36 cellular contexts compared by ENCODE assay signal in the genomic region with DNA sequence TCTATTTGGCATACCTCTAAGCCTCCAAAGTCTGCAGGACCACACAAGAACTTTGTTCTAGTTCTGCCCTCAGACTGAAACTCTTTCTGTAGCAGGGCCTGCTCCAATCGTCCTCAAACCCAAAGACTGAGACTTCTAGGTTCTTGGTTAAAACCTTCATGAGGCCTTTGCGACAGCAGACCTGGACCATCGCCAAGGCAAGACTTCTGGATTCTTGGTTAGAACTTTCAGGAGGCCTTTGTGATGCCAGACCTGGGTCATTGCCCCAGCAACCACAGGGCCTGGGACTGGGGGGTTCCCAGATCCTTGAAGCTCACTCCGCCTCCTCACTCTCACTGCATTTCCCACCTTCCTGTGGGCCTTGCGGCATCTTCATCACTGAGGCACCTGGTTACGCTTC. TPM values are rescaled to one million over a fixed set of nuclear protein-coding genes. Genes with fewer than 3 reads are reported as not detected.
"Had no signal": no experiment of that assay in that cellular context is flagged by ENCODE, and none has a peak within 500 bp of the region (broad histone marks: within the 10 kb centered on the region; RNA-seq: fewer than 3 reads in every experiment).

Gene ATP1A4 (plus strand): TSS at position 301 of the 400 bp plus-strand sequence. CDS start 438 bp downstream, outside the sequence.

- H3K36me3 ChIP-seq: esophagus muscularis mucosa, heart right ventricle, left lung, prostate gland, right atrium auricular region, thoracic aorta, transverse colon, upper lobe of right lung, vagina had no signal

- H3K9me3 Mint-ChIP-seq: natural killer cell treated with Interleukin-12 subunit alpha and Interleukin-12 subunit beta and Interleukin-15 and Interleukin-18, amount 100 ng/mL, for 72 hours; stimulated activated memory B cell treated with anti-CD40 and anti-IgM and Interleukin-4, amounts not matched to agents 10 μg/mL and 1 μg/mL and 100 μg/mL, for 72 hours had no signal

- H3K4me3 ChIP-seq: esophagus muscularis mucosa, heart right ventricle, left lung, mucosa of descending colon, prostate gland, right atrium auricular region, smooth muscle cell, thoracic aorta, transverse colon, upper lobe of right lung, vagina had no signal

- H3K27me3 ChIP-seq: esophagus muscularis mucosa, foreskin keratinocyte, heart right ventricle, left lung, right atrium auricular region, transverse colon, upper lobe of right lung, vagina had no signal

- DNase-seq: effector CD8-positive, alpha-beta T cell; foreskin keratinocyte; glutamatergic neuron; heart right ventricle; hippocampal formation; left cardiac atrium; left lung; mesenchymal stem cell; mucosa of descending colon; naive B cell; nucleus accumbens; stimulated activated CD4-positive, alpha-beta T cell treated with anti-CD3 and anti-CD28 coated beads, Interleukin-12 subunit alpha, Interleukin-12 subunit beta, amount 100 ng/mL, for 4 hours; stimulated activated CD4-positive, alpha-beta T cell treated with anti-CD3 and anti-CD28 coated beads, Interleukin-1b, Interleukin-23, amount 100 ng/mL, for 48 hours; stimulated activated CD4-positive, alpha-beta T cell treated with anti-CD3 and anti-CD28 coated beads, Interleukin-4, amount 100 ng/mL, for 1 hour; stimulated activated naive CD8-positive, alpha-beta T cell treated with anti-CD3 and anti-CD28 coated beads, Interleukin-15, Interleukin-2, amounts not matched to agents 100 U/mL and 50 U/mL, for 24 hours; substantia nigra; transverse colon; upper lobe of right lung had no signal

- H3K4me2 ChIP-seq: smooth muscle cell had no signal

- H3K4me3 Mint-ChIP-seq: mesothelial cell of epicardium; naive B cell; natural killer cell treated with Interleukin-12 subunit alpha and Interleukin-12 subunit beta and Interleukin-15 and Interleukin-18, amount 100 ng/mL, for 72 hours; stimulated activated memory B cell treated with anti-CD40 and anti-IgM and Interleukin-4, amounts not matched to agents 10 μg/mL and 1 μg/mL and 100 μg/mL, for 72 hours had no signal

- H3K27ac Mint-ChIP-seq: mesothelial cell of epicardium; stimulated activated memory B cell treated with anti-CD40 and anti-IgM and Interleukin-4, amounts not matched to agents 10 μg/mL and 1 μg/mL and 100 μg/mL, for 72 hours had no signal

- H3K36me3 Mint-ChIP-seq: mesothelial cell of epicardium; naive B cell; natural killer cell treated with Interleukin-12 subunit alpha and Interleukin-12 subunit beta and Interleukin-15 and Interleukin-18, amount 100 ng/mL, for 72 hours; stimulated activated memory B cell treated with anti-CD40 and anti-IgM and Interleukin-4, amounts not matched to agents 10 μg/mL and 1 μg/mL and 100 μg/mL, for 72 hours had no signal

- H3K27ac ChIP-seq: esophagus muscularis mucosa, foreskin keratinocyte, heart right ventricle, left lung, prostate gland, right atrium auricular region, transverse colon, upper lobe of right lung, vagina had no signal

- H3K4me1 ChIP-seq: foreskin keratinocyte, left lung, prostate gland, upper lobe of right lung, vagina had no signal

- H3K9me3 ChIP-seq: esophagus muscularis mucosa, heart right ventricle, left lung, mucosa of descending colon, prostate gland, right atrium auricular region, thoracic aorta, transverse colon, upper lobe of right lung, vagina had no signal

- FAIRE-seq: colon, endothelial cell of umbilical vein, islet of Langerhans had no signal

- ATAC-seq: foreskin keratinocyte; left cardiac atrium; left lung; mucosa of descending colon; natural killer cell treated with Interleukin-12 subunit alpha and Interleukin-12 subunit beta and Interleukin-15 and Interleukin-18, amount 100 ng/mL, for 72 hours; sciatic nerve; stimulated activated memory B cell treated with anti-CD40 and anti-IgM and Interleukin-4, amounts not matched to agents 10 μg/mL and 1 μg/mL and 100 μg/mL, for 72 hours; stimulated activated naive CD8-positive, alpha-beta T cell treated with anti-CD3 and anti-CD28 coated beads, Interleukin-15, Interleukin-2, amounts not matched to agents 100 U/mL and 50 U/mL, for 24 hours; upper lobe of right lung had no signal

- H3K4me1 Mint-ChIP-seq: mesothelial cell of epicardium had no signal

RNA-seq across cellular contexts. Expression of gene ATP1A4, which starts in this region (rescaled TPM):
- total RNA-seq: endothelial cell of umbilical vein; epithelial cell of proximal tubule; fibroblast of lung; foreskin keratinocyte; kidney epithelial cell; left lung; lung microvascular endothelial cell; natural killer cell treated with Interleukin-12 subunit alpha and Interleukin-12 subunit beta and Interleukin-15 and Interleukin-18, amount 100 ng/mL, for 72 hours; osteocyte; right atrium auricular region; smooth muscle cell; vagina had no signal
- polyA plus RNA-seq: endothelial cell of umbilical vein, fibroblast of lung, foreskin keratinocyte, smooth muscle cell had no signal
